Comparison of ENCODE assay signal across 15 cellular contexts in genomic region chr1:240803151-240803550, GRCh38.
DNase-seq lines count a peak whose midpoint lies in the region; ATAC-seq, FAIRE-seq and TF ChIP-seq lines count a peak whose summit lies in the region.
"Had no signal": no experiment of that assay in that cellular context is flagged by ENCODE, and none has a peak within 500 bp of the region (broad histone marks: within the 10 kb centered on the region; RNA-seq: fewer than 3 reads in every experiment).

No MANE protein-coding gene starts in this region.

- H2BK15ac ChIP-seq in neuronal stem cell (ENCODE audit: low read length): no peak overlapping the region

- in situ Hi-C loops in GM23248 (cut with MboI): no loop called here

- H3K79me1 ChIP-seq in neuronal stem cell (ENCODE audit: low read depth, low read length): no peaks in the 10 kb centered on the region

- peaks cover 0 to 1% (median 0%) of the 10 kb centered on the region in 11 donors for H3K9me3 Mint-ChIP-seq in naive thymus-derived CD4-positive, alpha-beta T cell
- H3K9me3 Mint-ChIP-seq: activated naive CD8-positive, alpha-beta T cell treated with anti-CD3 and anti-CD28 coated beads, Interleukin-2, amount 10 ng/mL, durations not matched to agents 7 days and 5 days had no signal

- H3K9me3 ChIP-seq in A549: no peaks in the 10 kb centered on the region
- H3K9me3 ChIP-seq in GM23248 (ENCODE audit: low read depth): no peaks in the 10 kb centered on the region
- no peaks in the 10 kb centered on the region for H3K9me3 ChIP-seq in RWPE2 (ENCODE audit: severe bottlenecking)
- no peaks in the 10 kb centered on the region for H3K9me3 ChIP-seq in naive thymus-derived CD4-positive, alpha-beta T cell (ENCODE audit: control insufficient read depth in 2 of 3, low read length in 3 of 3)
- no peaks in the 10 kb centered on the region for H3K9me3 ChIP-seq in neuronal stem cell (replicated peaks in 1 of 2; ENCODE audit: control insufficient read depth in 2 of 2, insufficient read depth in 1 of 2, low read depth in 1 of 2, low read length in 2 of 2)
- H3K9me3 ChIP-seq: BLaER1, upper lobe of left lung had no signal

- H3K27ac ChIP-seq in A549 (peak overlapping the region in 1 of 2 experiments; percentile 43; a peak in 2 of 6 replicates), GM23248 (0 out of 2 replicates have a peak overlapping the region, but pooled peaks have one; percentile 9), RWPE2 (ENCODE audit: poor library complexity, severe bottlenecking) (peak overlapping the region; percentile 68), neuronal stem cell (replicated peaks; ENCODE audit: low read length) (no peak overlapping the region)
- no peak overlapping the region for H3K27ac ChIP-seq in naive thymus-derived CD4-positive, alpha-beta T cell (ENCODE audit: low read depth, low read length)
- H3K27ac ChIP-seq: BLaER1, upper lobe of left lung had no signal

- peaks cover 0 to 6% (median 0%) of the 10 kb centered on the region in 5 donors for H3K27me3 Mint-ChIP-seq in naive thymus-derived CD4-positive, alpha-beta T cell
- H3K27me3 Mint-ChIP-seq: activated naive CD8-positive, alpha-beta T cell treated with anti-CD3 and anti-CD28 coated beads, Interleukin-2, amount 10 ng/mL, durations not matched to agents 7 days and 5 days had no signal

- intact Hi-C loops in naive thymus-derived CD4-positive, alpha-beta T cell (cut with micrococcal nuclease): no loop called here

- H3K36me3 Mint-ChIP-seq in naive thymus-derived CD4-positive, alpha-beta T cell: no peaks in the 10 kb centered on the region
- H3K36me3 Mint-ChIP-seq: activated naive CD8-positive, alpha-beta T cell treated with anti-CD3 and anti-CD28 coated beads, Interleukin-2, amount 10 ng/mL, durations not matched to agents 7 days and 5 days had no signal

- H3K4ac ChIP-seq in neuronal stem cell (ENCODE audit: low read length): no peak overlapping the region

- H4K20me1 ChIP-seq in GM23248 (ENCODE audit: insufficient read depth): no peaks in the 10 kb centered on the region
- H4K20me1 ChIP-seq: BLaER1 had no signal

- no peak overlapping the region for H3K14ac ChIP-seq in neuronal stem cell (ENCODE audit: low read length)

- H3K4me1 ChIP-seq in A549: peaks cover 37% of the 10 kb centered on the region
- H3K4me1 ChIP-seq in GM23248 (ENCODE audit: insufficient read depth): peaks cover 54% of the 10 kb centered on the region
- H3K4me1 ChIP-seq in RWPE2 (ENCODE audit: insufficient read depth, poor library complexity, severe bottlenecking): peaks cover 27% of the 10 kb centered on the region
- no peaks in the 10 kb centered on the region for H3K4me1 ChIP-seq in naive thymus-derived CD4-positive, alpha-beta T cell (ENCODE audit: control insufficient read depth in 2 of 2, insufficient read depth in 2 of 2, low read length in 2 of 2)
- H3K4me1 ChIP-seq in neuronal stem cell (ENCODE audit: control insufficient read depth in 2 of 2, insufficient read depth in 1 of 2, low read depth in 1 of 2, low read length in 2 of 2): no peaks in the 10 kb centered on the region
- H3K4me1 ChIP-seq: BLaER1, upper lobe of left lung had no signal

- peaks cover 30% of the 10 kb centered on the region for H3F3A ChIP-seq in GM23248 (ENCODE audit: insufficient read depth)

- no peak for TF ChIP-seq EP300 in A549 (IDR thresholded peaks at IDR 0.05)

- no peaks in the 10 kb centered on the region for H3K9me2 ChIP-seq in GM23248 (ENCODE audit: insufficient read depth)

- H2BK5ac ChIP-seq in neuronal stem cell (ENCODE audit: low read length): no peak overlapping the region

- H3K9ac ChIP-seq in GM23248: no peak overlapping the region
- H3K9ac ChIP-seq in neuronal stem cell (ENCODE audit: low read depth, low read length, poor library complexity): no peak overlapping the region
- H3K9ac ChIP-seq: BLaER1 had no signal

- TF ChIP-seq RAD21 in A549 (conservative IDR thresholded peaks at IDR 0.05 in 1 of 2, IDR thresholded peaks at IDR 0.05 in 1 of 2): no peak

- no peaks in the 10 kb centered on the region for H3K27me3 ChIP-seq in GM23248 (replicated peaks; ENCODE audit: insufficient read depth)
- no peaks in the 10 kb centered on the region for H3K27me3 ChIP-seq in RWPE2 (ENCODE audit: insufficient read depth, poor library complexity, severe bottlenecking)
- no peaks in the 10 kb centered on the region for H3K27me3 ChIP-seq in H7 (ENCODE audit: control insufficient read depth, insufficient read depth, low read length)
- H3K27me3 ChIP-seq in naive thymus-derived CD4-positive, alpha-beta T cell (ENCODE audit: control insufficient read depth in 2 of 2, insufficient read depth in 2 of 2, low read length in 2 of 2): no peaks in the 10 kb centered on the region
- H3K27me3 ChIP-seq in neuronal stem cell (ENCODE audit: control insufficient read depth in 3 of 3, insufficient read depth in 3 of 3, low read depth in 1 of 3, low read length in 3 of 3): no peaks in the 10 kb centered on the region
- H3K27me3 ChIP-seq: BLaER1, upper lobe of left lung had no signal

- no peaks in the 10 kb centered on the region for H3K4me1 Mint-ChIP-seq in naive thymus-derived CD4-positive, alpha-beta T cell
- H3K4me1 Mint-ChIP-seq: activated naive CD8-positive, alpha-beta T cell treated with anti-CD3 and anti-CD28 coated beads, Interleukin-2, amount 10 ng/mL, durations not matched to agents 7 days and 5 days had no signal

- peak; percentile 84 to 85; a peak in 5 of 6 replicates for ATAC-seq in A549
- peak; percentile 92 for ATAC-seq in RWPE2 (ENCODE audit: low read depth)
- ATAC-seq in naive thymus-derived CD4-positive, alpha-beta T cell: no peak

- no peak overlapping the region for H3K4me3 Mint-ChIP-seq in naive thymus-derived CD4-positive, alpha-beta T cell
- H3K4me3 Mint-ChIP-seq: activated naive CD8-positive, alpha-beta T cell treated with anti-CD3 and anti-CD28 coated beads, Interleukin-2, amount 10 ng/mL, durations not matched to agents 7 days and 5 days had no signal

- no peak overlapping the region for H3K23ac ChIP-seq in neuronal stem cell (ENCODE audit: low read depth, low read length, poor library complexity)

- CTCF ChIA-PET in A549 (lab: Yijun Ruan, JAX): no interaction called here
- CTCF ChIA-PET in naive thymus-derived CD4-positive, alpha-beta T cell (lab: Charles Lee): no interaction called here

- peak; percentile 23 for FAIRE-seq in A549 (lab: Jason Lieb, UNC)

- H2BK12ac ChIP-seq in neuronal stem cell (ENCODE audit: low read length): no peak overlapping the region

- TF ChIP-seq POLR2A in A549 (IDR thresholded peaks at IDR 0.05; ENCODE audit: low read length): no peak

- no peak overlapping the region for H3K18ac ChIP-seq in neuronal stem cell (ENCODE audit: low read length)

- H3K4me2 ChIP-seq in A549: peak overlapping the region; percentile 67
- peak overlapping the region; percentile 62 for H3K4me2 ChIP-seq in GM23248 (ENCODE audit: unreplicated experiment)
- H3K4me2 ChIP-seq in neuronal stem cell (ENCODE audit: insufficient read depth, low read length, poor library complexity, severe bottlenecking): no peak overlapping the region
- H3K4me2 ChIP-seq: BLaER1, smooth muscle cell had no signal

- H4K91ac ChIP-seq in neuronal stem cell (ENCODE audit: low read depth, low read length, poor library complexity): no peak overlapping the region

- no peak overlapping the region for H3K4me3 ChIP-seq in A549
- peak overlapping the region; percentile 8; the same call in 1 of the 2 replicates for H3K4me3 ChIP-seq in GM23248
- H3K4me3 ChIP-seq in RWPE2 (ENCODE audit: severe bottlenecking): no peak overlapping the region
- no peak overlapping the region for H3K4me3 ChIP-seq in fibroblast of the aortic adventitia (ENCODE audit: low read depth, low read length)
- no peak overlapping the region for H3K4me3 ChIP-seq in H7 (ENCODE audit: insufficient read depth, low read depth, low read length)
- H3K4me3 ChIP-seq in naive thymus-derived CD4-positive, alpha-beta T cell (ENCODE audit: low read length): no peak overlapping the region
- H3K4me3 ChIP-seq in neuronal stem cell (ENCODE audit: low read length in 2 of 2): no peak overlapping the region
- H3K4me3 ChIP-seq: BLaER1, smooth muscle cell, upper lobe of left lung had no signal

- H3K27ac Mint-ChIP-seq in naive thymus-derived CD4-positive, alpha-beta T cell: no peak overlapping the region
- H3K27ac Mint-ChIP-seq: activated naive CD8-positive, alpha-beta T cell treated with anti-CD3 and anti-CD28 coated beads, Interleukin-2, amount 10 ng/mL, durations not matched to agents 7 days and 5 days had no signal

- no peak overlapping the region for H4K8ac ChIP-seq in neuronal stem cell (ENCODE audit: low read depth, low read length)

- DNase-seq in A549 (ENCODE audit: low read depth in 1 of 2, low spot score in 1 of 2) (peak; percentile 44 to 61), GM23248 (peak; percentile 82), RWPE2 (ENCODE audit: low spot score) (no peak), fibroblast of the aortic adventitia (ENCODE audit: low read depth) (peak; percentile 62), H7 (no peak), neuronal stem cell (ENCODE audit: low spot score) (no peak)
- DNase-seq in activated CD4-positive, alpha-beta T cell treated with anti-CD3 and anti-CD28 coated beads for 1 hour: no peak
- DNase-seq in naive thymus-derived CD4-positive, alpha-beta T cell: no peak
- DNase-seq: activated naive CD8-positive, alpha-beta T cell treated with anti-CD3 and anti-CD28 coated beads, Interleukin-2, amount 10 ng/mL, durations not matched to agents 7 days and 5 days; effector memory CD4-positive, alpha-beta T cell; NCI-H146; T-helper 9 cell; upper lobe of left lung had no signal

- no peak overlapping the region for H2AK5ac ChIP-seq in neuronal stem cell (ENCODE audit: low read depth, low read length)

- H3K79me2 ChIP-seq in GM23248 (ENCODE audit: insufficient read depth): no peaks in the 10 kb centered on the region

- no peaks in the 10 kb centered on the region for H3K36me3 ChIP-seq in GM23248 (ENCODE audit: low read depth)
- no peaks in the 10 kb centered on the region for H3K36me3 ChIP-seq in RWPE2 (ENCODE audit: low read depth)
- H3K36me3 ChIP-seq in H7 (replicated peaks; ENCODE audit: control insufficient read depth, insufficient read depth, low read length): no peaks in the 10 kb centered on the region
- no peaks in the 10 kb centered on the region for H3K36me3 ChIP-seq in naive thymus-derived CD4-positive, alpha-beta T cell (ENCODE audit: control insufficient read depth in 2 of 3, insufficient read depth in 3 of 3, low read length in 3 of 3)
- H3K36me3 ChIP-seq in neuronal stem cell (replicated peaks in 1 of 2; ENCODE audit: control insufficient read depth in 2 of 2, insufficient read depth in 2 of 2, low read length in 2 of 2): no peaks in the 10 kb centered on the region
- H3K36me3 ChIP-seq: BLaER1, upper lobe of left lung had no signal

- H2AFZ ChIP-seq in GM23248: 0 out of 2 replicates have a peak overlapping the region, but pooled peaks have one; percentile 8
- H2AFZ ChIP-seq in neuronal stem cell (ENCODE audit: low read length): no peak overlapping the region

- POLR2A ChIA-PET in A549 (lab: Yijun Ruan, JAX): no interaction called here
- POLR2A ChIA-PET in naive thymus-derived CD4-positive, alpha-beta T cell (lab: Charles Lee): no interaction called here

- no peak for TF ChIP-seq CTCF in A549 (IDR thresholded peaks at IDR 0.05)
- TF ChIP-seq CTCF in RWPE2 (IDR thresholded peaks at IDR 0.05; ENCODE audit: poor library complexity, severe bottlenecking): no peak
- TF ChIP-seq CTCF in fibroblast of the aortic adventitia (IDR thresholded peaks at IDR 0.05; ENCODE audit: insufficient read depth, low read length): no peak

- H2BK120ac ChIP-seq in neuronal stem cell (ENCODE audit: low read depth, low read length): no peak overlapping the region

Comparison
In these comparisons a context has a peak if more than half of its experiments do, and no peak if none do; other contexts are left out.
1. DNase-seq: peak in A549 (2 of 2), GM23248 (single experiment) and fibroblast of the aortic adventitia (single experiment); none in RWPE2 (single experiment), activated CD4-positive, alpha-beta T cell treated with anti-CD3 and anti-CD28 coated beads for 1 hour (single experiment), H7 (single experiment), naive thymus-derived CD4-positive, alpha-beta T cell (0 of 9) and neuronal stem cell (single experiment).
2. H3K27ac ChIP-seq: peak in GM23248 (single experiment) and RWPE2 (single experiment); none in naive thymus-derived CD4-positive, alpha-beta T cell (single experiment) and neuronal stem cell (single experiment).